Comparison of ENCODE assay signal across 17 cellular contexts in the genomic region with DNA sequence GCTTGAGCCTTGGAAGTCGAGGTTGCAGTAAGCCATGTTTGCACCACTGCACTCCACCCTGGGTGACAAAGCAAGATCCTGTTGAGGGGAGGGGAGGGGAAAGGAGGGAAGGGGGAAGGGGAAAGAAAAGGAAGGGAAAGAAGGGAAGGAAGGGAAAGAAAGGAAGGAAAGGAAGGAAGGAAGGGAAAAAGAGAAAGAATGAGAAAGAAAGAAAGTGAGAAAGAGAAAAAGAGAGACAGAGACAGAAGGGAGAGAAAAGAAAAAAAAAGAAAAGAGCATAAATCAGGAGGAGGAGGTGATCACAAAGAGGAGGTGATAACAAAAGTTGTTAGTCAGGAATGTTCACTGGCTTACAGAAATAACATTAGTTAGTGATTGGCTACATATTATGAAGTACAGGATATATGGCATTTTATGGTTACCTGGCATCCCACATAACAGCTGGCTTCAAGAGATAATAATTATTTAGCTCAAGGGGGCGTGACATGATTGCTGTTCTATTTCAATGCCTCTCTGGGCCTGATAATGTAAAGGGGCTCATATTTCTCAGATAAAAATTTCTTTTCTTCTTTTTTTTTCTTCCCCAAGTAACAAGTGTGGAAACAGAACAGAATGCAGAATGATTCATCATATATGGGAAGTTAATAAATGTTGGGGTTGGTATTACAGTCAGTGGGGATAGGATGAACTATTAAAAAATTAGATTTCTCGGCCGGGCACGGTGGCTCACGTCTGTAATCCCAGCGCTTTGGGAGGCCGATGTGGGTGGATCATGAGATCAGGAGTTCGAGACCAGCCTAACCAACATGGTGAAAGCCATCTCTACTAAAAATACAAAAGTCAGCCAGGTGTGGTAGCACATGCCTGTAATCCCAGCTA. TPM values are rescaled to one million over a fixed set of nuclear protein-coding genes. Genes with fewer than 3 reads are reported as not detected.
A peak's percentile ranks its signal among the peaks of the same experiment; 100 is the strongest.
DNase-seq lines count a peak whose midpoint lies in the region; ATAC-seq, FAIRE-seq and TF ChIP-seq lines count a peak whose summit lies in the region.
"Had no signal": no experiment of that assay in that cellular context is flagged by ENCODE, and none has a peak within 500 bp of the region (broad histone marks: within the 10 kb centered on the region; RNA-seq: fewer than 3 reads in every experiment).

No MANE protein-coding gene starts in this region.

- 85 to 88% methylated on average over 9 of the region's 9 CpGs for WGBS in GM23248 (ENCODE audit: low coverage in 1 of 2, low lambda C conversion rate in 2 of 2, missing lambda C conversion rate in 2 of 2), 2 experiments

- H3K36me3 ChIP-seq in GM23248 (ENCODE audit: low read depth), result no peaks in the 10 kb centered on the region

- CTCF ChIA-PET in activated naive CD4-positive, alpha-beta T cell treated with anti-CD3 and anti-CD28 coated beads, Interleukin-2, amount 10 ng/mL, durations not matched to agents 7 days and 5 days (lab: Charles Lee), result interaction anchor here (1.0 to 1.1 kb wide), 2 partner anchors 9 to 15 kb away, joined by 3 read pairs; no protein-coding TSS in a partner anchor

- H3K4me1 Mint-ChIP-seq in activated naive CD4-positive, alpha-beta T cell treated with anti-CD3 and anti-CD28 coated beads, Interleukin-2, amount 10 ng/mL, durations not matched to agents 7 days and 5 days, result peaks cover 31% of the 10 kb centered on the region
- H3K4me1 Mint-ChIP-seq in type B pancreatic cell (ENCODE audit: unreplicated experiment), result no peaks in the 10 kb centered on the region

- no peaks in the 10 kb centered on the region for H4K20me1 ChIP-seq in GM23248 (ENCODE audit: insufficient read depth)

- H3K4me3 ChIP-seq in epithelial cell of esophagus (ENCODE audit: low read length) (no peak overlapping the region), GM23248 (no peak overlapping the region)

- H3K36me3 Mint-ChIP-seq in activated naive CD4-positive, alpha-beta T cell treated with anti-CD3 and anti-CD28 coated beads, Interleukin-2, amount 10 ng/mL, durations not matched to agents 7 days and 5 days, result peaks cover 66% of the 10 kb centered on the region
- H3K36me3 Mint-ChIP-seq in type B pancreatic cell, result no peaks in the 10 kb centered on the region

- DNase-seq in activated naive CD4-positive, alpha-beta T cell treated with anti-CD3 and anti-CD28 coated beads, Interleukin-2, amount 10 ng/mL, durations not matched to agents 7 days and 5 days, result no peak
- no peak for DNase-seq in activated naive CD4-positive, alpha-beta T cell treated with Interleukin-2 at 50 U/mL for 16 hours
- DNase-seq in RCC 7860 (ENCODE audit: low spot score), result peak; percentile 85
- DNase-seq in epithelial cell of esophagus (ENCODE audit: low read depth), result peak; percentile 7
- DNase-seq in type B pancreatic cell (ENCODE audit: extremely low spot score, unreplicated experiment), result no peak
- DNase-seq in cerebellar cortex (ENCODE audit: low spot score), result no peak
- no peak for DNase-seq in GM23248
- DNase-seq: activated CD4-positive, CD25-positive, alpha-beta regulatory T cell treated with anti-CD3 and anti-CD28 coated beads, Interleukin-2, amount 50 U/mL, for 72 hours; amygdala; cortex of kidney; left cardiac atrium; NCI-H1930; nucleus accumbens; stimulated activated CD4-positive, alpha-beta T cell treated with anti-CD3 and anti-CD28 coated beads, Interleukin-15, amount 100 ng/mL, for 24 hours; stimulated activated CD8-positive, alpha-beta memory T cell treated with anti-CD3 and anti-CD28 coated beads, Interleukin-4, amount 100 ng/mL, for 48 hours had no signal

- H3K9me3 ChIP-seq in GM23248 (ENCODE audit: low read depth), result no peaks in the 10 kb centered on the region

- no peaks in the 10 kb centered on the region for H3K27me3 ChIP-seq in GM23248 (replicated peaks; ENCODE audit: insufficient read depth)

- no peaks in the 10 kb centered on the region for H3K27me3 Mint-ChIP-seq in activated naive CD4-positive, alpha-beta T cell treated with anti-CD3 and anti-CD28 coated beads, Interleukin-2, amount 10 ng/mL, durations not matched to agents 7 days and 5 days
- no peaks in the 10 kb centered on the region for H3K27me3 Mint-ChIP-seq in type B pancreatic cell
- H3K27me3 Mint-ChIP-seq: IgD-negative memory B cell had no signal

- H3K27ac Mint-ChIP-seq in activated naive CD4-positive, alpha-beta T cell treated with anti-CD3 and anti-CD28 coated beads, Interleukin-2, amount 10 ng/mL, durations not matched to agents 7 days and 5 days, result peak overlapping the region; percentile 14
- peak overlapping the region; percentile 27 for H3K27ac Mint-ChIP-seq in type B pancreatic cell

- no peak overlapping the region for H3K27ac ChIP-seq in GM23248

- peak; percentile 98 for FAIRE-seq in RCC 7860 (lab: Jason Lieb, UNC)

- no peaks in the 10 kb centered on the region for H3K9me2 ChIP-seq in GM23248 (ENCODE audit: insufficient read depth)

- in situ Hi-C loops in GM23248 (cut with MboI), result no loop called here

- no peaks in the 10 kb centered on the region for H3K9me3 Mint-ChIP-seq in activated naive CD4-positive, alpha-beta T cell treated with anti-CD3 and anti-CD28 coated beads, Interleukin-2, amount 10 ng/mL, durations not matched to agents 7 days and 5 days
- H3K9me3 Mint-ChIP-seq in type B pancreatic cell, result no peaks in the 10 kb centered on the region
- H3K9me3 Mint-ChIP-seq: IgD-negative memory B cell had no signal

- H3K79me2 ChIP-seq in GM23248 (ENCODE audit: insufficient read depth), result no peaks in the 10 kb centered on the region

- no peak overlapping the region for H3K9ac ChIP-seq in GM23248

- H3F3A ChIP-seq in GM23248 (ENCODE audit: insufficient read depth), result no peaks in the 10 kb centered on the region

- H2AFZ ChIP-seq in GM23248, result no peak overlapping the region

- H3K4me3 Mint-ChIP-seq in activated naive CD4-positive, alpha-beta T cell treated with anti-CD3 and anti-CD28 coated beads, Interleukin-2, amount 10 ng/mL, durations not matched to agents 7 days and 5 days, result no peak overlapping the region
- H3K4me3 Mint-ChIP-seq in type B pancreatic cell, result no peak overlapping the region
- H3K4me3 Mint-ChIP-seq: IgD-negative memory B cell had no signal

- no peak overlapping the region for H3K4me2 ChIP-seq in GM23248 (ENCODE audit: unreplicated experiment)

- no peak for ATAC-seq in HG03025 (IDR thresholded peaks at IDR 0.05; ENCODE audit: low FRiP score, unreplicated experiment)
- ATAC-seq: left cardiac atrium had no signal

- TF ChIP-seq CTCF in epithelial cell of esophagus (IDR thresholded peaks at IDR 0.05; ENCODE audit: insufficient read depth, low read depth, low read length, missing control alignments), result no peak
- TF ChIP-seq CTCF in type B pancreatic cell (conservative IDR thresholded peaks at IDR 0.05), result no peak

- 0 out of 2 replicates have a peak, but pooled peaks cover 3% of the 10 kb centered on the region for H3K4me1 ChIP-seq in GM23248 (ENCODE audit: insufficient read depth)

RNA-seq across cellular contexts. Expression of gene SAMHD1, which starts 27.1 kb away (rescaled TPM):
- 33.4 and 52.6 TPM in 2 replicates for total RNA-seq in type B pancreatic cell (ENCODE audit: low replicate concordance)
- total RNA-seq in GM23248 (2014; rRNA removed; shearing (Covaris generic)), result 9.0 and 15.8 TPM in 2 replicates
- polyA plus RNA-seq in GM23248 (2016; fragmentation: Nextera tagmentation; extraction: Ambion mirVana), result 7.4 and 10.1 TPM in 2 replicates

RNA-seq across cellular contexts. Expression of gene TLDC2, which starts 48.5 kb away (rescaled TPM):
- 0.75 and 0.93 TPM in 2 replicates for total RNA-seq in type B pancreatic cell (ENCODE audit: low replicate concordance)
- 0.32 and 0.76 TPM in 2 replicates for total RNA-seq in GM23248 (2014; rRNA removed; shearing (Covaris generic))
- polyA plus RNA-seq in GM23248 (2016; fragmentation: Nextera tagmentation; extraction: Ambion mirVana), result 0.20 and 0.24 TPM in 2 replicates
- polyA plus RNA-seq: IgD-negative memory B cell had no signal

Comparison
In these comparisons a context has a peak if more than half of its experiments do, and no peak if none do; other contexts are left out.
1. DNase-seq: peak in RCC 7860 (single experiment) and epithelial cell of esophagus (single experiment); none in activated naive CD4-positive, alpha-beta T cell treated with anti-CD3 and anti-CD28 coated beads, Interleukin-2, amount 10 ng/mL, durations not matched to agents 7 days and 5 days (single experiment), activated naive CD4-positive, alpha-beta T cell treated with Interleukin-2 at 50 U/mL for 16 hours (single experiment), type B pancreatic cell (single experiment), cerebellar cortex (single experiment) and GM23248 (single experiment).